ENCODE assay signal across 17 cellular contexts in genomic region chr2:169838743-169839489, GRCh38.
"Had no signal": no experiment of that assay in that cellular context is flagged by ENCODE, and none has a peak within 500 bp of the region (broad histone marks: within the 10 kb centered on the region; RNA-seq: fewer than 3 reads in every experiment).

No MANE protein-coding gene starts in this region.

- ATAC-seq: activated CD8-positive, alpha-beta T cell treated with anti-CD3 and anti-CD28 coated beads, Interleukin-2, amount 10 ng/mL, durations not matched to agents 7 days and 5 days; gastroesophageal sphincter had no signal

- H3K36me3 ChIP-seq: thyroid gland had no signal

- H3K4me3 Mint-ChIP-seq: activated B cell treated with CpG ODN at 0.5 μM for 24 hours; activated CD8-positive, alpha-beta T cell treated with anti-CD3 and anti-CD28 coated beads, Interleukin-2, amount 10 ng/mL, durations not matched to agents 7 days and 5 days had no signal

- H3K27me3 Mint-ChIP-seq: activated B cell treated with CpG ODN at 0.5 μM for 24 hours, progenitor cell of endocrine pancreas had no signal

- H3K27ac ChIP-seq: brain microvascular endothelial cell, gastroesophageal sphincter, thyroid gland had no signal

- H3K9me3 Mint-ChIP-seq: activated B cell treated with CpG ODN at 0.5 μM for 24 hours had no signal

- H3K9me3 ChIP-seq: gastroesophageal sphincter, sigmoid colon, thyroid gland had no signal

- H3K27ac Mint-ChIP-seq: activated B cell treated with CpG ODN at 0.5 μM for 24 hours; activated CD8-positive, alpha-beta T cell treated with anti-CD3 and anti-CD28 coated beads, Interleukin-2, amount 10 ng/mL, durations not matched to agents 7 days and 5 days; progenitor cell of endocrine pancreas had no signal

- H3K27me3 ChIP-seq: brain microvascular endothelial cell, gastroesophageal sphincter, sigmoid colon, thyroid gland had no signal

- H3K4me3 ChIP-seq: gastroesophageal sphincter, sigmoid colon, thyroid gland had no signal

- DNase-seq: activated B cell treated with CpG ODN at 0.5 μM for 24 hours; activated CD4-positive, alpha-beta T cell treated with anti-CD3 and anti-CD28 coated beads for 48 hours; activated CD8-positive, alpha-beta memory T cell treated with anti-CD3 and anti-CD28 coated beads, Interleukin-2, amount 50 U/mL, for 4 hours; activated CD8-positive, alpha-beta T cell treated with anti-CD3 and anti-CD28 coated beads, Interleukin-2, amount 10 ng/mL, durations not matched to agents 7 days and 5 days; activated naive CD4-positive, alpha-beta T cell treated with Interleukin-2 at 50 U/mL for 16 hours; anterior cingulate cortex; brain microvascular endothelial cell; dermis blood vessel endothelial cell; hypothalamus; kidney; mesendoderm; sigmoid colon; stimulated activated CD4-positive, alpha-beta T cell treated with anti-CD3 and anti-CD28 coated beads, Interleukin-12 subunit alpha, Interleukin-12 subunit beta, amount 100 ng/mL, for 4 hours; stimulated activated CD4-positive, alpha-beta T cell treated with anti-CD3 and anti-CD28 coated beads, Interleukin-2, amount 100 ng/mL, for 24 hours; thyroid gland had no signal
